In genomic region chr4:14254252-14254651, GRCh38 we compare ENCODE assay signal across 8 cellular contexts.
DNase-seq lines count a peak whose midpoint lies in the region; ATAC-seq and TF ChIP-seq lines count a peak whose summit lies in the region.

No MANE protein-coding gene starts in this region.

- TF ChIP-seq EP300 in SK-N-SH (IDR thresholded peaks at IDR 0.05; ENCODE audit: borderline replicate concordance in 1 of 2, low read depth in 1 of 2, low read length in 1 of 2), result no peak

- no peak overlapping the region for H3K9ac ChIP-seq in SK-N-SH

- POLR2A ChIA-PET in SK-N-SH (lab: Yijun Ruan, JAX), result no interaction called here

- no peak overlapping the region for H3K27ac ChIP-seq in SK-N-SH (ENCODE audit: low read depth in 2 of 2, low read length in 1 of 2)

- H3K4me1 ChIP-seq in SK-N-SH (ENCODE audit: control insufficient read depth in 1 of 2, insufficient read depth in 2 of 2, low read depth in 1 of 2, low read length in 1 of 2), result no peaks in the 10 kb centered on the region

- H3K4me2 ChIP-seq in SK-N-SH, result no peak overlapping the region

- peak; percentile 65 for TF ChIP-seq CTCF in SK-N-SH (IDR thresholded peaks at IDR 0.05)

- no peak overlapping the region for H3K4me3 ChIP-seq in SK-N-SH (ENCODE audit: low read depth in 2 of 2, low read length in 1 of 2)

- peak; percentile 66 for TF ChIP-seq RAD21 in SK-N-SH (IDR thresholded peaks at IDR 0.05; ENCODE audit: low read length)

- CTCF ChIA-PET in SK-N-SH (lab: Yijun Ruan, JAX), result interaction anchor here (1.0 to 1.1 kb wide), 2 partner anchors 9 to 57 kb away, joined by 4 to 5 read pairs; no protein-coding TSS in a partner anchor

- ATAC-seq in HG02763 (IDR thresholded peaks at IDR 0.05; ENCODE audit: unreplicated experiment) (peak; percentile 73), left cardiac atrium (peak in 1 of 2 donors; percentile 31), HG03571 (IDR thresholded peaks at IDR 0.05; ENCODE audit: unreplicated experiment) (no peak)

- H3K36me3 ChIP-seq in SK-N-SH (replicated peaks in 1 of 2; ENCODE audit: control insufficient read depth in 1 of 2, insufficient read depth in 2 of 2, low read length in 1 of 2), result no peaks in the 10 kb centered on the region

- no peaks in the 10 kb centered on the region for H3K79me2 ChIP-seq in SK-N-SH (ENCODE audit: insufficient read depth)

- H3K9me2 ChIP-seq in SK-N-SH, result no peaks in the 10 kb centered on the region

- peak; percentile 39 for DNase-seq in activated CD4-positive, alpha-beta T cell treated with anti-CD3 and anti-CD28 coated beads for 48 hours
- no peak for DNase-seq in activated CD4-positive, alpha-beta T cell treated with anti-CD3 and anti-CD28 coated beads, Interleukin-2, amount 50 U/mL, for 4 hours
- peak; percentile 22 for DNase-seq in SK-N-SH
- peak; percentile 30 for DNase-seq in left cardiac atrium
- DNase-seq in stimulated activated CD4-positive, alpha-beta T cell treated with anti-CD3 and anti-CD28 coated beads, Interleukin-15, amount 100 ng/mL, for 24 hours, result peak; percentile 24
- no peak for DNase-seq in NCI-H2196 treated with DMSO at 0.1 percent for 48 hours (lab: John Stamatoyannopoulos, UW; ENCODE audit: unreplicated experiment)

- H3K9me3 ChIP-seq in SK-N-SH, result no peaks in the 10 kb centered on the region

- 83% methylated on average over 4 of the region's 4 CpGs for WGBS in SK-N-SH (ENCODE audit: low lambda C conversion rate)

- intact Hi-C loops in left cardiac atrium (cut with DNase I), result no loop called here

- H2AFZ ChIP-seq in SK-N-SH (ENCODE audit: low read depth), result no peak overlapping the region

- no peaks in the 10 kb centered on the region for H3K27me3 ChIP-seq in SK-N-SH (ENCODE audit: insufficient read depth)

- no peaks in the 10 kb centered on the region for H4K20me1 ChIP-seq in SK-N-SH (ENCODE audit: insufficient read depth)

- no peaks in the 10 kb centered on the region for H3F3A ChIP-seq in SK-N-SH (replicated peaks; ENCODE audit: insufficient read depth)

TF ChIP-seq in SK-N-SH, 30 proteins besides CTCF, POLR2A, EP300 and RAD21:
- TF ChIP-seq RCOR1 (IDR thresholded peaks at IDR 0.05; ENCODE audit: low read length) (no peak), TAF1 (IDR thresholded peaks at IDR 0.05; ENCODE audit: borderline replicate concordance, low read depth, low read length) (no peak), SMC3 (IDR thresholded peaks at IDR 0.05; ENCODE audit: low read depth, low read length) (peak; percentile 60), FOSL2 (IDR thresholded peaks at IDR 0.05; ENCODE audit: borderline replicate concordance, low read depth) (no peak)

Comparison
In these comparisons a context has a peak if more than half of its experiments do, and no peak if none do; other contexts are left out.
1. DNase-seq: peak in activated CD4-positive, alpha-beta T cell treated with anti-CD3 and anti-CD28 coated beads for 48 hours (single experiment), SK-N-SH (single experiment), left cardiac atrium (single experiment) and stimulated activated CD4-positive, alpha-beta T cell treated with anti-CD3 and anti-CD28 coated beads, Interleukin-15, amount 100 ng/mL, for 24 hours (single experiment); none in activated CD4-positive, alpha-beta T cell treated with anti-CD3 and anti-CD28 coated beads, Interleukin-2, amount 50 U/mL, for 4 hours (0 of 2) and NCI-H2196 treated with DMSO at 0.1 percent for 48 hours (single experiment).